23 cellular contexts compared by ENCODE assay signal in genomic region chr18:24875761-24876160, GRCh38.
"Had no signal": no experiment of that assay in that cellular context is flagged by ENCODE, and none has a peak within 500 bp of the region (broad histone marks: within the 10 kb centered on the region; RNA-seq: fewer than 3 reads in every experiment).

No MANE protein-coding gene starts in this region.

- ATAC-seq: natural killer cell treated with Interleukin-12 subunit alpha and Interleukin-12 subunit beta and Interleukin-15 and Interleukin-18, amount 100 ng/mL, for 72 hours; stimulated activated naive CD8-positive, alpha-beta T cell treated with anti-CD3 and anti-CD28 coated beads, Interleukin-15, amount 100 ng/mL, for 72 hours had no signal

- H3K4me2 ChIP-seq: hepatocyte had no signal

- H3K36me3 ChIP-seq: adrenal gland, ascending aorta, brain microvascular endothelial cell, left ventricle myocardium inferior, neutrophil, ovary, prostate gland, tibial artery, WERI-Rb-1 had no signal

- DNase-seq: activated CD4-positive, alpha-beta T cell treated with anti-CD3 and anti-CD28 coated beads for 1 hour; activated CD4-positive, alpha-beta T cell treated with anti-CD3 and anti-CD28 coated beads, Interleukin-2, amount 50 U/mL, for 1 hour; activated gamma-delta T cell treated with Interleukin-2 at 50 U/mL for 16 hours; activated T-cell treated with anti-CD3 and anti-CD28 coated beads, Interleukin-2, amount 50 U/mL, for 1 hour; brain microvascular endothelial cell; caudate nucleus; effector CD8-positive, alpha-beta T cell; foreskin melanocyte; glutamatergic neuron; immature natural killer cell; left ventricle myocardium inferior; midbrain; ovary; stimulated activated CD4-positive, alpha-beta T cell treated with anti-CD3 and anti-CD28 coated beads, Interleukin-1b, Interleukin-23, amount 100 ng/mL, for 48 hours; stimulated activated naive CD8-positive, alpha-beta T cell treated with anti-CD3 and anti-CD28 coated beads, Interleukin-15, amount 100 ng/mL, for 72 hours; tibial artery; WERI-Rb-1 had no signal

- H3K4me3 ChIP-seq: adrenal gland, ascending aorta, hepatocyte, left ventricle myocardium inferior, ovary, prostate gland, tibial artery had no signal

- H3K79me2 ChIP-seq: hepatocyte had no signal

- H3K27me3 ChIP-seq: adrenal gland, ascending aorta, brain microvascular endothelial cell, ovary, tibial artery had no signal

- H3K27ac ChIP-seq: adrenal gland, ascending aorta, brain microvascular endothelial cell, hepatocyte, left ventricle myocardium inferior, neutrophil, ovary, prostate gland, tibial artery, WERI-Rb-1 had no signal

- H3K4me1 ChIP-seq: adrenal gland, ascending aorta, left ventricle myocardium inferior, prostate gland, tibial artery had no signal

- H2AFZ ChIP-seq: hepatocyte had no signal

- H3K9me3 ChIP-seq: adrenal gland, ascending aorta, neutrophil, ovary, prostate gland, tibial artery had no signal
